In the genomic region with DNA sequence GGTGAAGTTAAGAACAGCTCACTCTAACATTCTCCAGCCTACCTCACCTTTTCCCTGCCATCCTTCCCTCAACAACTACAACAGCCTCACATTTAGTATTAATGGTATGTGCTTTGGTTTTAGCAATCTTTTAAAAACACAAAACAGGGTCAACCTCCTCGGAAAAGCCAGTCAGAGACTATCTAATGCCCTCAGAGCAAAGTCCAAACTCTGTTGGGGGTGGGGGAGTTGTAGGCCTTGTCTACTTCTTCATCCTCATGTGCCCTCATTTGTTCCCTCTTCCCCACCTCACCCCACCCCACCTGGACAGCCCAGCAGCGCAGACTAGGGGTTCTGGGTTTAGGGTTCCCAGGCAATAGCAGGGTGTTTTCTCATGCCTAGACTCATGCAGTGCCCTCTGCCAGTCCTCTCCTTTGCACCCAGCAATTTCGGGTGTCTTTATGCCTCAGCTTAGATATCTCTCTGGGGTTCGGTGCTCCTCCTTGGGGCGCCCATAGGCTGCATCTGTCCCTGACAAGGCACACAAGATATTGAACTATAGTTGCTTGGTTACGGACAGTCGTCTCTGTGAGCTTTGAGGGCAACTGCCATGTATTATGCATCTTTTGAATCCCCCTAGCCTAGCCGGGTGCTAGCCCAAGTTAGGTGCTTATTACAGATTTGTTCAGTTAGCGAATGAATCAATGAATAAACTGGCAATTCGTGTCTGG, we compare ENCODE assay signal across 8 cellular contexts. TPM values are rescaled to one million over a fixed set of nuclear protein-coding genes. Genes with fewer than 3 reads are reported as not detected.
DNase-seq lines count a peak whose midpoint lies in the region; ATAC-seq and TF ChIP-seq lines count a peak whose summit lies in the region.

No MANE protein-coding gene starts in this region.

- no peak for ATAC-seq in right cardiac atrium
- ATAC-seq in GM19395 (IDR thresholded peaks at IDR 0.05; ENCODE audit: unreplicated experiment): no peak
- ATAC-seq in GM21423 (IDR thresholded peaks at IDR 0.05; ENCODE audit: unreplicated experiment): no peak
- no peak for ATAC-seq in HG03175 (IDR thresholded peaks at IDR 0.05; ENCODE audit: unreplicated experiment)

- no peak overlapping the region for H2BK12ac ChIP-seq in H9 (ENCODE audit: insufficient read length, low read depth, low read length)

- no peak for TF ChIP-seq CTCF in H9 (conservative IDR thresholded peaks at IDR 0.05)
- no peak for TF ChIP-seq CTCF in WI38 (IDR thresholded peaks at IDR 0.05; ENCODE audit: low read depth, low read length)

- H4K8ac ChIP-seq in H9 (replicated peaks; ENCODE audit: insufficient read length, low read depth, low read length): no peak overlapping the region

- no peak overlapping the region for H2BK20ac ChIP-seq in H9 (ENCODE audit: low read depth, low read length, poor library complexity, severe bottlenecking)

- intact Hi-C loops in right cardiac atrium (cut with DNase I): loop anchor here in 2 of 4 donors (10.0 kb wide), 2 partner anchors 88 to 232 kb away; a partner anchor contains a TSS

- H3K27me3 ChIP-seq in H9 (ENCODE audit: insufficient read depth, low read length) (no peaks in the 10 kb centered on the region), right cardiac atrium (ENCODE audit: control insufficient read depth, insufficient read depth) (no peaks in the 10 kb centered on the region), skeletal muscle satellite cell (ENCODE audit: control insufficient read depth, insufficient read depth, low read length) (no peaks in the 10 kb centered on the region)

- H3K4me3 ChIP-seq in WI38 (ENCODE audit: low read depth, low read length) (peak overlapping the region; percentile 41), right cardiac atrium (ENCODE audit: low read length) (peak overlapping the region; percentile 38), skeletal muscle satellite cell (ENCODE audit: low read length) (peak overlapping the region; percentile 89)

- H3K36me3 Mint-ChIP-seq in H9 (ENCODE audit: insufficient read depth in 1 of 3, low read depth in 3 of 3): peaks cover 12 to 33% (median 22%) of the 10 kb centered on the region in 3 experiments

- peaks cover 21% of the 10 kb centered on the region; the same call in 1 of the 2 replicates for H3K79me2 ChIP-seq in H9 (ENCODE audit: insufficient read depth, low read length)

- H3K27ac ChIP-seq in H9 (ENCODE audit: insufficient read length, low read depth, low read length): no peak overlapping the region
- no peak overlapping the region for H3K27ac ChIP-seq in right cardiac atrium (ENCODE audit: low read length)

- H3K27ac Mint-ChIP-seq in H9: peak overlapping the region in 2 of 3 experiments; percentile 47 to 95; a peak in 1 of 7 replicates

- H3K4me2 ChIP-seq in H9 (ENCODE audit: insufficient read depth, insufficient read length, low read length) (peak overlapping the region; percentile 80), skeletal muscle satellite cell (ENCODE audit: low read length) (peak overlapping the region; percentile 83)

- H3K79me1 ChIP-seq in H9 (ENCODE audit: insufficient read depth, low read depth, low read length, poor library complexity, severe bottlenecking): peaks cover 7% of the 10 kb centered on the region

- H2BK120ac ChIP-seq in H9 (ENCODE audit: low read depth, low read length, poor library complexity, severe bottlenecking): no peak overlapping the region

- H3K23ac ChIP-seq in H9 (ENCODE audit: insufficient read length, low read depth, low read length): no peak overlapping the region

- H3K36me3 ChIP-seq in skeletal muscle satellite cell (ENCODE audit: insufficient read depth, low read length): peaks cover 9% of the 10 kb centered on the region

- H3K4me1 ChIP-seq in H9 (ENCODE audit: insufficient read depth, low read length): no peaks in the 10 kb centered on the region
- no peaks in the 10 kb centered on the region for H3K4me1 ChIP-seq in right cardiac atrium (ENCODE audit: control insufficient read depth, insufficient read depth, low read length)
- H3K4me1 ChIP-seq in skeletal muscle satellite cell (ENCODE audit: control insufficient read depth, insufficient read depth, low read length): peaks cover 10% of the 10 kb centered on the region

- H2BK15ac ChIP-seq in H9 (ENCODE audit: low read depth, low read length): no peak overlapping the region

- H3K9ac ChIP-seq in H9 (ENCODE audit: extremely low read depth, insufficient read length, low read length) (peak overlapping the region; percentile 59), skeletal muscle satellite cell (ENCODE audit: low read depth, low read length) (peak overlapping the region; percentile 86)

- H3K9me3 ChIP-seq in H9 (ENCODE audit: control insufficient read depth, low read depth, low read length) (no peaks in the 10 kb centered on the region), right cardiac atrium (ENCODE audit: control insufficient read depth, low read length) (no peaks in the 10 kb centered on the region), skeletal muscle satellite cell (replicated peaks; ENCODE audit: low read length) (no peaks in the 10 kb centered on the region)

- no peak overlapping the region for H3K56ac ChIP-seq in H9 (ENCODE audit: insufficient read length, low read depth, low read length)

- no peak overlapping the region for H3T11ph ChIP-seq in H9 (ENCODE audit: low read length)

- peak overlapping the region; percentile 93 to 95 for H3K4me3 Mint-ChIP-seq in H9

- no peak overlapping the region for H4K91ac ChIP-seq in H9 (ENCODE audit: insufficient read length, low read depth, low read length)

- no peak overlapping the region for H3K18ac ChIP-seq in H9 (ENCODE audit: insufficient read length, low read depth, low read length)

- DNase-seq in H9: no peak
- DNase-seq in right cardiac atrium: no peak
- DNase-seq in AG08395 (ENCODE audit: low spot score): no peak

- H3K4me1 Mint-ChIP-seq in H9: peaks cover 11 to 14% of the 10 kb centered on the region in 2 experiments

- no peaks in the 10 kb centered on the region for H3K9me3 Mint-ChIP-seq in H9

- peaks cover 4% of the 10 kb centered on the region for H3K23me2 ChIP-seq in H9 (ENCODE audit: insufficient read length, low read depth, low read length, poor library complexity, severe bottlenecking)

- H4K5ac ChIP-seq in H9 (ENCODE audit: insufficient read length, low read depth, low read length): no peak overlapping the region

- H3K27me3 Mint-ChIP-seq in H9 (ENCODE audit: low read depth): peaks cover 11% of the 10 kb centered on the region

- no peak overlapping the region for H3K4ac ChIP-seq in H9 (ENCODE audit: low read depth, low read length)

- no peak overlapping the region for H2AK5ac ChIP-seq in H9 (ENCODE audit: insufficient read length, low read length)

- WGBS in H9 (ENCODE audit: extremely low coverage, insufficient read length, low lambda C conversion rate): no CpG with 5 or more reads among the region's 10 CpGs
- WGBS in right cardiac atrium: 65% methylated on average over 10 of the region's 10 CpGs

- H4K20me1 ChIP-seq in H9 (ENCODE audit: control insufficient read depth, insufficient read depth, insufficient read length): peaks cover 5% of the 10 kb centered on the region

- peak overlapping the region; percentile 96 for H2AFZ ChIP-seq in H9 (ENCODE audit: low read length)

- H2BK5ac ChIP-seq in H9 (ENCODE audit: insufficient read length, low read length): no peak overlapping the region

- H3K14ac ChIP-seq in H9 (ENCODE audit: insufficient read depth, low read length): peak overlapping the region; percentile 50; the same call in 1 of the 2 replicates

RNA-seq across cellular contexts. Expression of a gene that starts 0.8 kb away (rescaled TPM):
- total RNA-seq in H9 (2021): 128 and 133 TPM in 2 replicates
- total RNA-seq in right cardiac atrium: 10 to 100 TPM; 14.3 to 22.7 (median 17.5) TPM
- polyA plus RNA-seq in right cardiac atrium: 11.9 TPM
- 26.6 and 28.1 TPM in 2 replicates for total RNA-seq in skeletal muscle satellite cell (2012; rRNA removed)

RNA-seq across cellular contexts. Expression of a gene that starts 54.0 kb away (rescaled TPM):
- total RNA-seq in H9 (2021) (1.3 and 1.7 TPM in 2 replicates), right cardiac atrium (1 to 10 TPM in 1 of 4 donors, under 1 TPM in 3; 0.49 to 1.1 (median 0.66) TPM)
- 0.25 TPM for polyA plus RNA-seq in right cardiac atrium
- 2.3 and 5.0 TPM in 2 replicates for total RNA-seq in skeletal muscle satellite cell (2012; rRNA removed)

RNA-seq across cellular contexts. Expression of a gene that starts 56.0 kb away (rescaled TPM):
- 19.5 and 19.9 TPM in 2 replicates for total RNA-seq in H9 (2021)
- total RNA-seq in right cardiac atrium: 100 to 1,000 TPM; 222 to 331 (median 251) TPM
- 201 TPM for polyA plus RNA-seq in right cardiac atrium
- 0.76 and 1.1 TPM in 2 replicates for total RNA-seq in skeletal muscle satellite cell (2012; rRNA removed)

Comparison
In these comparisons a context has a peak if more than half of its experiments do, and no peak if none do; other contexts are left out.
1. H3K4me3 ChIP-seq: peak in every context shown above with its lines; median percentile 89 in skeletal muscle satellite cell; 41 in WI38; 38 in right cardiac atrium.
2. RNA of a gene that starts 56.0 kb away (total RNA-seq): 222 to 331 TPM in right cardiac atrium; 19.5 to 19.9 TPM in H9; every median in the first group is over 10 times any median in the second.